25 cellular contexts compared by ENCODE assay signal in genomic region chr2:162608901-162609300, GRCh38.
DNase-seq lines count a peak whose midpoint lies in the region; ATAC-seq, FAIRE-seq and TF ChIP-seq lines count a peak whose summit lies in the region.
"Had no signal": no experiment of that assay in that cellular context is flagged by ENCODE, and none has a peak within 500 bp of the region (broad histone marks: within the 10 kb centered on the region; RNA-seq: fewer than 3 reads in every experiment).

No MANE protein-coding gene starts in this region.

- H3K9me1 ChIP-seq in K562 (ENCODE audit: control insufficient read depth, insufficient read depth, low read length): no peaks in the 10 kb centered on the region

- H3K23ac ChIP-seq in trophoblast cell (ENCODE audit: low read length): no peak overlapping the region

- H3K4me1 ChIP-seq in HepG2 (ENCODE audit: insufficient read depth, low read length) (peaks cover 24% of the 10 kb centered on the region), right lobe of liver (peaks cover 0 to 7% (median 0%) of the 10 kb centered on the region in 4 donors), K562 (replicated peaks in 1 of 2; ENCODE audit: control insufficient read depth in 2 of 2, insufficient read depth in 2 of 2, low read length in 2 of 2) (no peaks in the 10 kb centered on the region), trophoblast cell (ENCODE audit: control insufficient read depth in 1 of 2, insufficient read depth in 2 of 2, low read length in 2 of 2) (no peaks in the 10 kb centered on the region), PC-3 (ENCODE audit: insufficient read depth, low read length) (no peaks in the 10 kb centered on the region)
- H3K4me1 ChIP-seq: BE2C, BLaER1 had no signal

- ATAC-seq in HepG2 (no peak), right lobe of liver (no peak), K562 (no peak), PC-3 (no peak)
- ATAC-seq: GM12878 had no signal

- CTCF ChIA-PET in HepG2 (lab: Yijun Ruan, JAX; ENCODE audit: low intra/inter-chr PET ratio, low total read pairs): no interaction called here
- CTCF ChIA-PET in K562 (lab: Yijun Ruan, JAX; ENCODE audit: low intra/inter-chr PET ratio): no interaction called here
- CTCF ChIA-PET in PC-3 (lab: Charles Lee): no interaction called here

- H4K91ac ChIP-seq in trophoblast cell (ENCODE audit: low read depth, low read length): no peak overlapping the region

- FAIRE-seq in HepG2 (lab: Jason Lieb, UNC) (no peak), K562 (lab: Jason Lieb, UNC) (no peak)
- FAIRE-seq: GM12878, GM12892, GM18507 had no signal

- H2BK120ac ChIP-seq in trophoblast cell (ENCODE audit: insufficient read depth, low read length, poor library complexity): no peak overlapping the region

- H3K9me3 ChIP-seq in HepG2 (ENCODE audit: low read length) (no peaks in the 10 kb centered on the region), right lobe of liver (no peaks in the 10 kb centered on the region), K562 (replicated peaks; ENCODE audit: control insufficient read depth, insufficient read depth, low read depth, low read length) (0 out of 2 replicates have a peak, but pooled peaks cover 1% of the 10 kb centered on the region), trophoblast cell (ENCODE audit: insufficient read depth, low read depth, low read length) (no peaks in the 10 kb centered on the region), PC-3 (ENCODE audit: low read length) (no peaks in the 10 kb centered on the region)
- H3K9me3 ChIP-seq: BE2C, BLaER1 had no signal

- H3K79me1 ChIP-seq in trophoblast cell (ENCODE audit: low read length): no peaks in the 10 kb centered on the region

- intact Hi-C loops in HepG2 (cut with micrococcal nuclease; ENCODE audit: unreplicated experiment) (loop anchor here (1.0 to 5.0 kb wide), 3 partner anchors 27 to 87 kb away; no protein-coding TSS in a partner anchor), right lobe of liver (cut with DNase I) (no loop called here), K562 (cut with micrococcal nuclease) (no loop called here), PC-3 (cut with micrococcal nuclease) (no loop called here)

- no peak for TF ChIP-seq CTCF in HepG2 (CRISPR knock-in tag; IDR thresholded peaks at IDR 0.05)
- TF ChIP-seq CTCF in right lobe of liver (IDR thresholded peaks at IDR 0.05): no peak
- no peak for TF ChIP-seq CTCF in K562 (IDR thresholded peaks at IDR 0.05 in 2 of 3, conservative IDR thresholded peaks at IDR 0.05 in 1 of 3; ENCODE audit: insufficient read depth in 2 of 3, low read depth in 1 of 3, low read length in 3 of 3)
- no peak for TF ChIP-seq CTCF in PC-3 (conservative IDR thresholded peaks at IDR 0.05; ENCODE audit: low read depth, low read length)

- TF ChIP-seq POLR2A in HepG2 (IDR thresholded peaks at IDR 0.05; ENCODE audit: insufficient read depth in 1 of 2, low read depth in 2 of 2, low read length in 2 of 2): no peak
- TF ChIP-seq POLR2A in right lobe of liver (IDR thresholded peaks at IDR 0.05): no peak
- no peak for TF ChIP-seq POLR2A in K562 (conservative IDR thresholded peaks at IDR 0.05)

- TF ChIP-seq RAD21 in HepG2 (CRISPR knock-in tag; IDR thresholded peaks at IDR 0.05) (no peak), K562 (CRISPR knock-in tag; conservative IDR thresholded peaks at IDR 0.05 in 1 of 2, IDR thresholded peaks at IDR 0.05 in 1 of 2) (no peak)

- H3K27me3 ChIP-seq in HepG2 (ENCODE audit: control insufficient read depth in 1 of 2, insufficient read depth in 2 of 2, low read length in 2 of 2): no peaks in the 10 kb centered on the region
- no peaks in the 10 kb centered on the region for H3K27me3 ChIP-seq in right lobe of liver
- H3K27me3 ChIP-seq in K562 (ENCODE audit: control insufficient read depth in 2 of 2, insufficient read depth in 2 of 2, low read length in 2 of 2): no peaks in the 10 kb centered on the region
- no peaks in the 10 kb centered on the region for H3K27me3 ChIP-seq in trophoblast cell (ENCODE audit: insufficient read depth, low read length)
- peaks cover 38% of the 10 kb centered on the region for H3K27me3 ChIP-seq in PC-3 (ENCODE audit: low read length)
- H3K27me3 ChIP-seq: BE2C, BLaER1 had no signal

- no peak for DNase-seq in HepG2 (ENCODE audit: low spot score)
- DNase-seq in right lobe of liver: no peak
- no peak for DNase-seq in K562 (ENCODE audit: extremely low read depth in 1 of 4, low spot score in 3 of 4)
- DNase-seq in trophoblast cell: no peak
- DNase-seq in PC-3: no peak
- DNase-seq in iPS-NIHi11 (ENCODE audit: low spot score): no peak
- DNase-seq: ACHN; BE2C; C1 segment of cervical spinal cord; CD4-positive, alpha-beta memory T cell; CD4-positive, CD25-positive, alpha-beta regulatory T cell; CD8-positive, alpha-beta memory T cell; COR-L47; DMS 273 treated with DMSO at 0.1 percent for 48 hours; DMS153; DMS53; DMS79; DND-41; EL; GDM1 had no signal

- no peak for TF ChIP-seq EP300 in HepG2 (IDR thresholded peaks at IDR 0.05; ENCODE audit: low read depth in 2 of 2, low read length in 2 of 2)
- no peak for TF ChIP-seq EP300 in HepG2 (CRISPR knock-in tag; IDR thresholded peaks at IDR 0.05; ENCODE audit: borderline replicate concordance)
- no peak for TF ChIP-seq EP300 in K562 (IDR thresholded peaks at IDR 0.05; ENCODE audit: low read length)

- H2AK5ac ChIP-seq in trophoblast cell (ENCODE audit: low read length): no peak overlapping the region

- H3K9ac ChIP-seq in HepG2 (ENCODE audit: insufficient read depth, low read depth, low read length) (no peak overlapping the region), K562 (ENCODE audit: insufficient read depth in 1 of 2, low read depth in 2 of 2, low read length in 2 of 2) (no peak overlapping the region), trophoblast cell (ENCODE audit: low read length) (no peak overlapping the region), PC-3 (ENCODE audit: low read length) (no peak overlapping the region)
- H3K9ac ChIP-seq: BLaER1 had no signal

- no peaks in the 10 kb centered on the region for H3F3A ChIP-seq in PC-3 (ENCODE audit: low read length, unreplicated experiment)

- POLR2A ChIA-PET in HepG2 (lab: Yijun Ruan, JAX) (no interaction called here), K562 (lab: Yijun Ruan, JAX) (no interaction called here), PC-3 (lab: Charles Lee; ENCODE audit: unreplicated experiment) (no interaction called here)

- H3K18ac ChIP-seq in trophoblast cell (ENCODE audit: low read length): no peak overlapping the region

- no peak overlapping the region for H3K4me2 ChIP-seq in HepG2 (ENCODE audit: low read depth, low read length)
- H3K4me2 ChIP-seq in K562 (ENCODE audit: insufficient read depth, low read length): no peak overlapping the region
- no peak overlapping the region for H3K4me2 ChIP-seq in trophoblast cell (ENCODE audit: low read length)
- no peak overlapping the region for H3K4me2 ChIP-seq in PC-3 (ENCODE audit: low read length)
- H3K4me2 ChIP-seq: BLaER1 had no signal

- no peak overlapping the region for H2BK5ac ChIP-seq in trophoblast cell (ENCODE audit: low read depth, low read length, poor library complexity)

- H3K36me3 ChIP-seq in HepG2 (replicated peaks in 1 of 2; ENCODE audit: control insufficient read depth in 1 of 2, insufficient read depth in 2 of 2, low read length in 2 of 2): no peaks in the 10 kb centered on the region
- no peaks in the 10 kb centered on the region for H3K36me3 ChIP-seq in right lobe of liver
- H3K36me3 ChIP-seq in K562 (ENCODE audit: control insufficient read depth, insufficient read depth, low read length): no peaks in the 10 kb centered on the region
- H3K36me3 ChIP-seq in trophoblast cell (ENCODE audit: control insufficient read depth in 1 of 2, insufficient read depth in 2 of 2, low read length in 2 of 2): no peaks in the 10 kb centered on the region
- no peaks in the 10 kb centered on the region for H3K36me3 ChIP-seq in PC-3 (ENCODE audit: low read depth, low read length)
- H3K36me3 ChIP-seq: BE2C, BLaER1 had no signal

- 59% methylated on average over 3 of the region's 3 CpGs for WGBS in HepG2 (ENCODE audit: low lambda C conversion rate)
- 43% methylated on average over 2 of the region's 3 CpGs for WGBS in right lobe of liver (ENCODE audit: insufficient coverage, low coverage, low lambda C conversion rate, missing lambda C conversion rate)
- WGBS in K562 (ENCODE audit: insufficient coverage, low coverage, missing lambda C conversion rate): 0% methylated on average over 3 of the region's 3 CpGs
- no CpG with 5 or more reads among the region's 3 CpGs for WGBS in trophoblast cell (ENCODE audit: extremely low coverage, insufficient coverage, insufficient read length)

- H3K79me2 ChIP-seq in HepG2 (ENCODE audit: insufficient read depth, low read length): no peaks in the 10 kb centered on the region
- H3K79me2 ChIP-seq in K562 (ENCODE audit: control insufficient read depth, insufficient read depth, low read length): no peaks in the 10 kb centered on the region
- H3K79me2 ChIP-seq in trophoblast cell (ENCODE audit: control insufficient read depth, insufficient read depth, low read length, poor library complexity): no peaks in the 10 kb centered on the region
- no peaks in the 10 kb centered on the region for H3K79me2 ChIP-seq in PC-3 (ENCODE audit: low read length)

- in situ Hi-C loops in HepG2 (cut with HindIII; ENCODE audit: extremely low pct_ligation_motif_present, low pct_unique_long_range_greater_than_20kb) (no loop called here), K562 (cut with MboI) (no loop called here)

- no TSS peak for BruUV-seq in HepG2 (replicated peaks; lab: Mats Ljungman, UMichigan)
- BruUV-seq in K562 (replicated peaks; lab: Mats Ljungman, UMichigan): no TSS peak
- no TSS peak for BruUV-seq in PC-3 (replicated peaks; lab: Mats Ljungman, UMichigan)

- no peak overlapping the region for H3K4ac ChIP-seq in trophoblast cell (ENCODE audit: low read depth, low read length)

- H2AFZ ChIP-seq in HepG2 (ENCODE audit: low read length): no peak overlapping the region
- no peak overlapping the region for H2AFZ ChIP-seq in K562 (ENCODE audit: low read depth, low read length)
- no peak overlapping the region for H2AFZ ChIP-seq in trophoblast cell (ENCODE audit: insufficient read depth, low read length, poor library complexity)
- H2AFZ ChIP-seq in PC-3 (ENCODE audit: low read length): no peak overlapping the region

- peak overlapping the region; percentile 36 for H2BK12ac ChIP-seq in trophoblast cell (ENCODE audit: low read length)

- H3K27ac ChIP-seq in HepG2 (ENCODE audit: extremely low read length, insufficient read depth, low read length) (no peak overlapping the region), right lobe of liver (no peak overlapping the region), K562 (ENCODE audit: extremely low read depth, low read depth, low read length) (no peak overlapping the region), trophoblast cell (ENCODE audit: low read depth, low read length) (no peak overlapping the region), PC-3 (ENCODE audit: low read length) (no peak overlapping the region)
- H3K27ac ChIP-seq: 22Rv1, BLaER1 had no signal

- H4K20me1 ChIP-seq in HepG2 (ENCODE audit: insufficient read depth, low read length) (no peaks in the 10 kb centered on the region), K562 (replicated peaks; ENCODE audit: control insufficient read depth, insufficient read depth, low read length) (no peaks in the 10 kb centered on the region), PC-3 (ENCODE audit: low read length) (no peaks in the 10 kb centered on the region)
- H4K20me1 ChIP-seq: BLaER1 had no signal

- H3K9me2 ChIP-seq in PC-3 (replicated peaks; ENCODE audit: low read length): no peaks in the 10 kb centered on the region

- H3K14ac ChIP-seq in trophoblast cell (ENCODE audit: low read length): no peak overlapping the region

- no peak overlapping the region for H4K12ac ChIP-seq in trophoblast cell (ENCODE audit: low read depth, low read length)

- H4K8ac ChIP-seq in trophoblast cell (ENCODE audit: low read depth, low read length): no peak overlapping the region

- H3K4me3 ChIP-seq in HepG2 (replicated peaks in 1 of 3; ENCODE audit: insufficient read depth in 1 of 3, low read depth in 2 of 3, low read length in 3 of 3): no peak overlapping the region
- H3K4me3 ChIP-seq in right lobe of liver: no peak overlapping the region
- no peak overlapping the region for H3K4me3 ChIP-seq in K562
- H3K4me3 ChIP-seq in trophoblast cell (ENCODE audit: low read depth, low read length): no peak overlapping the region
- no peak overlapping the region for H3K4me3 ChIP-seq in PC-3 (ENCODE audit: low read length)
- H3K4me3 ChIP-seq: BLaER1, GM12878 had no signal

Comparison
In these comparisons a context has a peak if more than half of its experiments do, and no peak if none do; other contexts are left out.
1. Of the 241 proteins assayed by ChIP-seq in both HepG2 and K562: peak only in HepG2: MAFF; only in K562: MAFG; in both: MAFK; in neither: 238.